Comparison of ENCODE assay signal across 20 cellular contexts in the genomic region with DNA sequence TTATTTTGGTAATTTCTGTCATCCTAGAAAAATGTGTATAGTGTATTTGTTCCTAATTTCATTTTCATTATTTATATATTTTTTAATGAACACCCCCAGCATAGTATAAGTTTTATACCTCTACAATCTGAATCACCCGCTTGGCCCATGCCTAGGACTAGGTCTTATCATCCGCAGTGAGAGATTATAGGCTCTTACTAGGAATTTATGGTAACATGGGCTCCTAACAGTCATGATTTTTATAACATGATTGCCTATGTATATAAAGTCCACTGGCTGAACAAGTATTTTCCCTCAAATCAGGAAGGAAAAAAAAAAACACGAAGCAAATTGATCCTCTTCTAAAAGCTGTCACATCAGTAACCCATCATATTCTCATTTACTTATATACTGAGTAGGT.
DNase-seq lines count a peak whose midpoint lies in the region; ATAC-seq and TF ChIP-seq lines count a peak whose summit lies in the region.
"Had no signal": no experiment of that assay in that cellular context is flagged by ENCODE, and none has a peak within 500 bp of the region (broad histone marks: within the 10 kb centered on the region; RNA-seq: fewer than 3 reads in every experiment).

No MANE protein-coding gene starts in this region.

- peak overlapping the region; percentile 58 for H3K27ac Mint-ChIP-seq in progenitor cell of endocrine pancreas
- H3K27ac Mint-ChIP-seq: B cell; CD4-positive, CD25-positive, alpha-beta regulatory T cell; CD8-positive, alpha-beta T cell; HFFc6 had no signal

- no peaks in the 10 kb centered on the region for H3K9me3 Mint-ChIP-seq in progenitor cell of endocrine pancreas (ENCODE audit: low read depth)
- H3K9me3 Mint-ChIP-seq: HFFc6 had no signal

- H3K4me1 ChIP-seq in OCI-LY3 (ENCODE audit: low read length): peaks cover 33% of the 10 kb centered on the region
- peaks cover 12% of the 10 kb centered on the region for H3K4me1 ChIP-seq in hepatocyte (ENCODE audit: insufficient read depth)
- H3K4me1 ChIP-seq: HAP-1 had no signal

- H3K9me3 ChIP-seq in OCI-LY3 (ENCODE audit: insufficient read depth, low read length): no peaks in the 10 kb centered on the region
- H3K9me3 ChIP-seq in hepatocyte (ENCODE audit: low read depth): no peaks in the 10 kb centered on the region
- H3K9me3 ChIP-seq: BLaER1, Caco-2, HAP-1 had no signal

- H3K4me1 Mint-ChIP-seq in progenitor cell of endocrine pancreas (ENCODE audit: low read depth): peaks cover 20% of the 10 kb centered on the region
- H3K4me1 Mint-ChIP-seq: B cell had no signal

- H4K20me1 ChIP-seq in OCI-LY3 (ENCODE audit: insufficient read depth, low read length) (no peaks in the 10 kb centered on the region), hepatocyte (ENCODE audit: insufficient read depth, poor library complexity, severe bottlenecking) (no peaks in the 10 kb centered on the region)
- H4K20me1 ChIP-seq: BLaER1 had no signal

- H3K36me3 ChIP-seq in OCI-LY3 (replicated peaks; ENCODE audit: low read depth, low read length): peaks cover 4% of the 10 kb centered on the region
- H3K36me3 ChIP-seq in hepatocyte (replicated peaks; ENCODE audit: insufficient read depth, low read depth): no peaks in the 10 kb centered on the region
- H3K36me3 ChIP-seq: BLaER1, HAP-1 had no signal

- DNase-seq in hepatocyte (ENCODE audit: low spot score) (peak; percentile 22), progenitor cell of endocrine pancreas (ENCODE audit: low spot score, unreplicated experiment) (no peak), GM19238 (ENCODE audit: insufficient read length, low spot score) (no peak)
- DNase-seq: Caco-2; CD4-positive, CD25-positive, alpha-beta regulatory T cell; CD8-positive, alpha-beta T cell; DMS 273 treated with DMSO at 0.1 percent for 48 hours; DMS79; EL; GDM1; GOT3; HFFc6 had no signal

- H3K4me3 Mint-ChIP-seq in progenitor cell of endocrine pancreas (ENCODE audit: low read depth): no peak overlapping the region
- H3K4me3 Mint-ChIP-seq: B cell; CD4-positive, CD25-positive, alpha-beta regulatory T cell; CD8-positive, alpha-beta T cell; HFFc6 had no signal

- H3K27ac ChIP-seq in OCI-LY3 (ENCODE audit: low read length) (peak overlapping the region; percentile 75; the same call in 1 of the 2 replicates), hepatocyte (peak overlapping the region; percentile 78)
- H3K27ac ChIP-seq: BLaER1, C4-2B had no signal

- ATAC-seq in GM19395 (IDR thresholded peaks at IDR 0.05; ENCODE audit: unreplicated experiment): no peak
- ATAC-seq in HG02840 (IDR thresholded peaks at IDR 0.05; ENCODE audit: low FRiP score, unreplicated experiment): no peak
- ATAC-seq: CD8-positive, alpha-beta T cell had no signal

- TF ChIP-seq CTCF in OCI-LY3 (IDR thresholded peaks at IDR 0.05; ENCODE audit: low read depth, low read length) (no peak), hepatocyte (IDR thresholded peaks at IDR 0.05; ENCODE audit: poor library complexity) (no peak), progenitor cell of endocrine pancreas (IDR thresholded peaks at IDR 0.05; ENCODE audit: unreplicated experiment) (no peak)

- H2AFZ ChIP-seq in OCI-LY3 (ENCODE audit: low read depth, low read length): no peak overlapping the region
- no peak overlapping the region for H2AFZ ChIP-seq in hepatocyte

- H3K9ac ChIP-seq in OCI-LY3 (ENCODE audit: low read length): no peak overlapping the region
- H3K9ac ChIP-seq: BLaER1 had no signal

- 68% methylated on average over 3 of the region's 3 CpGs for WGBS in hepatocyte (ENCODE audit: low lambda C conversion rate, missing lambda C conversion rate)

- H3K4me2 ChIP-seq in OCI-LY3 (ENCODE audit: low read length): peak overlapping the region; percentile 65; the same call in 1 of the 2 replicates
- no peak overlapping the region for H3K4me2 ChIP-seq in hepatocyte
- H3K4me2 ChIP-seq: BLaER1 had no signal

- no peaks in the 10 kb centered on the region for H3K27me3 Mint-ChIP-seq in progenitor cell of endocrine pancreas
- H3K27me3 Mint-ChIP-seq: B cell; CD4-positive, CD25-positive, alpha-beta regulatory T cell had no signal

- no peaks in the 10 kb centered on the region for H3K79me2 ChIP-seq in OCI-LY3 (ENCODE audit: low read length)
- H3K79me2 ChIP-seq in hepatocyte: no peaks in the 10 kb centered on the region

- no peaks in the 10 kb centered on the region for H3K27me3 ChIP-seq in OCI-LY3 (ENCODE audit: low read depth, low read length)
- H3K27me3 ChIP-seq in hepatocyte: no peaks in the 10 kb centered on the region
- H3K27me3 ChIP-seq: BLaER1 had no signal

- H3K36me3 Mint-ChIP-seq in progenitor cell of endocrine pancreas (ENCODE audit: insufficient read depth): no peaks in the 10 kb centered on the region
- H3K36me3 Mint-ChIP-seq: CD4-positive, CD25-positive, alpha-beta regulatory T cell; CD8-positive, alpha-beta T cell had no signal

- no peak overlapping the region for H3K4me3 ChIP-seq in OCI-LY3 (ENCODE audit: low read length)
- no peak overlapping the region for H3K4me3 ChIP-seq in hepatocyte
- H3K4me3 ChIP-seq: BLaER1, GM12878, HAP-1 had no signal

- H3K9me2 ChIP-seq in hepatocyte (replicated peaks; ENCODE audit: insufficient read depth): no peaks in the 10 kb centered on the region
